8 cellular contexts compared by ENCODE assay signal in genomic region chr1:174999926-175000696, GRCh38. TPM values are rescaled to one million over a fixed set of nuclear protein-coding genes. Genes with fewer than 3 reads are reported as not detected.
DNase-seq lines count a peak whose midpoint lies in the region; ATAC-seq and TF ChIP-seq lines count a peak whose summit lies in the region.

Gene CACYBP, plus strand, starts transcription at chr1:174999947. Its CDS starts 234 bp downstream, at chr1:175000181.

- peak within 1 kb of the TSS; percentile 99 for H3K27ac ChIP-seq in muscle layer of colon (ENCODE audit: low read depth, low read length)

- no peaks in the 10 kb centered on the region for H3K27me3 ChIP-seq in muscle layer of colon (ENCODE audit: control insufficient read depth in 1 of 2, insufficient read depth in 2 of 2, low read length in 2 of 2)

- H3K9me3 Mint-ChIP-seq in type B pancreatic cell, result no peaks in the 10 kb centered on the region

- TF ChIP-seq CTCF in NB4 (IDR thresholded peaks at IDR 0.05; ENCODE audit: low read depth, low read length) (no peak), epithelial cell of esophagus (IDR thresholded peaks at IDR 0.05; ENCODE audit: insufficient read depth, low read depth, low read length, missing control alignments) (no peak), type B pancreatic cell (conservative IDR thresholded peaks at IDR 0.05) (no peak)

- H3K27ac Mint-ChIP-seq in type B pancreatic cell, result no peak within 1 kb of the TSS

- H3K36me3 ChIP-seq in ES-I3 (ENCODE audit: insufficient read depth, low read length) (peaks cover 1% of the 10 kb centered on the region; the same call in 1 of the 2 replicates), muscle layer of colon (ENCODE audit: insufficient read depth, low read length) (no peaks in the 10 kb centered on the region)

- H3K4me3 Mint-ChIP-seq in type B pancreatic cell, result no peak within 1 kb of the TSS

- H3K4me3 ChIP-seq in NB4 (ENCODE audit: low read depth, low read length) (peak within 1 kb of the TSS; percentile 96), epithelial cell of esophagus (ENCODE audit: low read length) (peak within 1 kb of the TSS; percentile 80), muscle layer of colon (ENCODE audit: low read depth in 1 of 2, low read length in 2 of 2) (peak within 1 kb of the TSS; percentile 87 to 88)

- H3K36me3 Mint-ChIP-seq in type B pancreatic cell, result peaks cover under 1% of the 10 kb centered on the region

- H3K9me3 ChIP-seq in ES-I3 (ENCODE audit: control insufficient read depth, insufficient read depth, low read length), result no peaks in the 10 kb centered on the region
- H3K9me3 ChIP-seq in muscle layer of colon (ENCODE audit: low read length), result no peaks in the 10 kb centered on the region

- DNase-seq in NB4 (ENCODE audit: low read depth) (peak; percentile 60), epithelial cell of esophagus (ENCODE audit: low read depth) (peak; percentile 37), type B pancreatic cell (ENCODE audit: extremely low spot score, unreplicated experiment) (peak; percentile 73), DMS114 treated with DMSO at 0.1 percent for 48 hours (lab: John Stamatoyannopoulos, UW; ENCODE audit: unreplicated experiment) (no peak)
- DNase-seq in activated CD4-positive, alpha-beta T cell treated with anti-CD3 and anti-CD28 coated beads for 48 hours, result peak; percentile 45

- peak within 1 kb of the TSS; percentile 91 for H3K9ac ChIP-seq in ES-I3 (ENCODE audit: low read depth, low read length)
- H3K9ac ChIP-seq in muscle layer of colon (ENCODE audit: low read length), result peak within 1 kb of the TSS; percentile 92

- H3K4me1 ChIP-seq in ES-I3 (ENCODE audit: insufficient read depth, low read length), result peaks cover 10% of the 10 kb centered on the region
- H3K4me1 ChIP-seq in muscle layer of colon (ENCODE audit: insufficient read depth, low read length), result peaks cover 16% of the 10 kb centered on the region

- TF ChIP-seq POLR2A in NB4 (IDR thresholded peaks at IDR 0.05; ENCODE audit: extremely low read depth, insufficient read length), result peak; percentile 48

- H3K4me1 Mint-ChIP-seq in type B pancreatic cell (ENCODE audit: unreplicated experiment), result peaks cover 25% of the 10 kb centered on the region

- peak; percentile 10 for ATAC-seq in GM21737 (IDR thresholded peaks at IDR 0.05; ENCODE audit: unreplicated experiment)

- no peaks in the 10 kb centered on the region for H3K27me3 Mint-ChIP-seq in type B pancreatic cell

RNA-seq across cellular contexts. Expression of gene CACYBP, which starts in this region (rescaled TPM):
- total RNA-seq in type B pancreatic cell (ENCODE audit: low replicate concordance), result 117 and 124 TPM in 2 replicates
